1 cellular context compared by ENCODE assay signal in genomic region chr2:219160186-219161017, GRCh38.
TF ChIP-seq lines count a peak whose summit lies in the region.

A gene with protein sequence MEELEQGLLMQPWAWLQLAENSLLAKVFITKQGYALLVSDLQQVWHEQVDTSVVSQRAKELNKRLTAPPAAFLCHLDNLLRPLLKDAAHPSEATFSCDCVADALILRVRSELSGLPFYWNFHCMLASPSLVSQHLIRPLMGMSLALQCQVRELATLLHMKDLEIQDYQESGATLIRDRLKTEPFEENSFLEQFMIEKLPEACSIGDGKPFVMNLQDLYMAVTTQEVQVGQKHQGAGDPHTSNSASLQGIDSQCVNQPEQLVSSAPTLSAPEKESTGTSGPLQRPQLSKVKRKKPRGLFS (minus strand): TSS chr2:219160815. CDS start chr2:219158362, 2,453 bp downstream.

TF ChIP-seq in K562, 482 proteins besides CTCF, POLR2A, EP300 and RAD21 (continued from another document):
- TF ChIP-seq, protein P1, sequence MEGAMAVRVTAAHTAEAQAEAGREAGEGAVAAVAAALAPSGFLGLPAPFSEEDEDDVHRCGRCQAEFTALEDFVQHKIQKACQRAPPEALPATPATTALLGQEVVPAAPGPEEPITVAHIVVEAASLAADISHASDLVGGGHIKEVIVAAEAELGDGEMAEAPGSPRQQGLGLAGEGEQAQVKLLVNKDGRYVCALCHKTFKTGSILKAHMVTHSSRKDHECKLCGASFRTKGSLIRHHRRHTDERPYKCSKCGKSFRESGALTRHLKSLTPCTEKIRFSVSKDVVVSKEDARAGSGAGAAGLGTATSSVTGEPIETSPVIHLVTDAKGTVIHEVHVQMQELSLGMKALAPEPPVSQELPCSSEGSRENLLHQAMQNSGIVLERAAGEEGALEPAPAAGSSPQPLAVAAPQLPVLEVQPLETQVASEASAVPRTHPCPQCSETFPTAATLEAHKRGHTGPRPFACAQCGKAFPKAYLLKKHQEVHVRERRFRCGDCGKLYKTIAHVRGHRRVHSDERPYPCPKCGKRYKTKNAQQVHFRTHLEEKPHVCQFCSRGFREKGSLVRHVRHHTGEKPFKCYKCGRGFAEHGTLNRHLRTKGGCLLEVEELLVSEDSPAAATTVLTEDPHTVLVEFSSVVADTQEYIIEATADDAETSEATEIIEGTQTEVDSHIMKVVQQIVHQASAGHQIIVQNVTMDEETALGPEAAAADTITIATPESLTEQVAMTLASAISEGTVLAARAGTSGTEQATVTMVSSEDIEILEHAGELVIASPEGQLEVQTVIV (CRISPR knock-in tag; IDR thresholded peaks at IDR 0.05; ENCODE audit: borderline replicate concordance), result no peak
- TF ChIP-seq HCFC1 (IDR thresholded peaks at IDR 0.05; ENCODE audit: low read depth, low read length) (no peak; the same call in 1 of the 2 replicates), HLTF (IDR thresholded peaks at IDR 0.05) (no peak), ZNF76 (CRISPR knock-in tag; IDR thresholded peaks at IDR 0.05; ENCODE audit: borderline replicate concordance) (no peak), HMGN3 (IDR thresholded peaks at IDR 0.05; ENCODE audit: borderline replicate concordance, extremely low read depth, insufficient read length, low read depth, low read length) (peak; percentile 33), PRPF4 (IDR thresholded peaks at IDR 0.05; ENCODE audit: insufficient read depth, low read depth, low read length, poor library complexity, severe bottlenecking) (no peak), NONO (IDR thresholded peaks at IDR 0.05; ENCODE audit: low read depth in 2 of 2, low read length in 1 of 2) (no peak), RBM15 (IDR thresholded peaks at IDR 0.05; ENCODE audit: insufficient read depth, low read length) (no peak), ZNF77 (CRISPR knock-in tag; IDR thresholded peaks at IDR 0.05) (no peak), CBX3 (IDR thresholded peaks at IDR 0.05; ENCODE audit: borderline replicate concordance in 1 of 2, low read length in 2 of 2) (no peak), HINFP (tag; conservative IDR thresholded peaks at IDR 0.05; ENCODE audit: low read depth) (no peak), SP1 (CRISPR knock-in tag; IDR thresholded peaks at IDR 0.05) (peak; percentile 67), RAD51 (IDR thresholded peaks at IDR 0.05; ENCODE audit: borderline replicate concordance, low read depth) (no peak), PATZ1 (CRISPR knock-in tag; IDR thresholded peaks at IDR 0.05; ENCODE audit: borderline replicate concordance) (no peak), NCOA1 (IDR thresholded peaks at IDR 0.05; ENCODE audit: low read depth) (no peak), NRF1 (conservative IDR thresholded peaks at IDR 0.05 in 1 of 2, IDR thresholded peaks at IDR 0.05 in 1 of 2) (peak; percentile 90 to 91), MEIS2 (IDR thresholded peaks at IDR 0.05; ENCODE audit: partially characterized antibody) (peak; percentile 9), KDM2B (CRISPR knock-in tag; IDR thresholded peaks at IDR 0.05) (no peak), KLF6 (CRISPR knock-in tag; IDR thresholded peaks at IDR 0.05; ENCODE audit: borderline replicate concordance) (no peak; the same call in 1 of the 2 replicates), SMARCE1 (IDR thresholded peaks at IDR 0.05) (no peak), BCL6 (CRISPR knock-in tag; IDR thresholded peaks at IDR 0.05) (no peak), TCF3 (CRISPR knock-in tag; IDR thresholded peaks at IDR 0.05) (no peak), ZNF644 (tag; IDR thresholded peaks at IDR 0.05; ENCODE audit: low read depth) (no peak), TAF1 (IDR thresholded peaks at IDR 0.05; ENCODE audit: control insufficient read depth, extremely low read depth, insufficient read depth, low read length, severe bottlenecking) (peak; percentile 42), CBX1 (IDR thresholded peaks at IDR 0.05; ENCODE audit: low read depth) (no peak), MEF2D (tag; conservative IDR thresholded peaks at IDR 0.05; ENCODE audit: low read depth) (no peak), KLF10 (CRISPR knock-in tag; IDR thresholded peaks at IDR 0.05) (no peak), CHD1 (IDR thresholded peaks at IDR 0.05; ENCODE audit: low read length) (no peak), HDAC6 (IDR thresholded peaks at IDR 0.05; ENCODE audit: low read depth, low read length) (no peak), MTA2 (IDR thresholded peaks at IDR 0.05; ENCODE audit: low read depth) (no peak), PHTF2 (CRISPR knock-in tag; IDR thresholded peaks at IDR 0.05) (no peak), ZNF146 (CRISPR knock-in tag; IDR thresholded peaks at IDR 0.05; ENCODE audit: unreplicated experiment) (no peak), ZNF696 (CRISPR knock-in tag; conservative IDR thresholded peaks at IDR 0.05) (no peak), NCOR1 (IDR thresholded peaks at IDR 0.05) (no peak), ZKSCAN8 (CRISPR knock-in tag; IDR thresholded peaks at IDR 0.05) (no peak), TBL1XR1 (IDR thresholded peaks at IDR 0.05; ENCODE audit: low read length in 2 of 2) (no peak), NUFIP1 (IDR thresholded peaks at IDR 0.05; ENCODE audit: partially characterized antibody) (no peak), NFXL1 (CRISPR knock-in tag; IDR thresholded peaks at IDR 0.05) (no peak), PHF21A (IDR thresholded peaks at IDR 0.05; ENCODE audit: borderline replicate concordance, low read depth) (no peak; the same call in 1 of the 2 replicates), ZNF121 (CRISPR knock-in tag; conservative IDR thresholded peaks at IDR 0.05) (no peak), PHF20 (IDR thresholded peaks at IDR 0.05; ENCODE audit: partially characterized antibody) (peak; percentile 73), FOXP1 (CRISPR knock-in tag; IDR thresholded peaks at IDR 0.05) (0 out of 2 replicates have a peak, but pooled peaks have one; percentile 34)
- TF ChIP-seq, protein P2, sequence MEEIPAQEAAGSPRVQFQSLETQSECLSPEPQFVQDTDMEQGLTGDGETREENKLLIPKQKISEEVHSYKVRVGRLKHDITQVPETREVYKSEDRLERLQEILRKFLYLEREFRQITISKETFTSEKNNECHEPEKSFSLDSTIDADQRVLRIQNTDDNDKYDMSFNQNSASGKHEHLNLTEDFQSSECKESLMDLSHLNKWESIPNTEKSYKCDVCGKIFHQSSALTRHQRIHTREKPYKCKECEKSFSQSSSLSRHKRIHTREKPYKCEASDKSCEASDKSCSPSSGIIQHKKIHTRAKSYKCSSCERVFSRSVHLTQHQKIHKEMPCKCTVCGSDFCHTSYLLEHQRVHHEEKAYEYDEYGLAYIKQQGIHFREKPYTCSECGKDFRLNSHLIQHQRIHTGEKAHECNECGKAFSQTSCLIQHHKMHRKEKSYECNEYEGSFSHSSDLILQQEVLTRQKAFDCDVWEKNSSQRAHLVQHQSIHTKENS (CRISPR knock-in tag; IDR thresholded peaks at IDR 0.05), result no peak
- TF ChIP-seq, protein P3, sequence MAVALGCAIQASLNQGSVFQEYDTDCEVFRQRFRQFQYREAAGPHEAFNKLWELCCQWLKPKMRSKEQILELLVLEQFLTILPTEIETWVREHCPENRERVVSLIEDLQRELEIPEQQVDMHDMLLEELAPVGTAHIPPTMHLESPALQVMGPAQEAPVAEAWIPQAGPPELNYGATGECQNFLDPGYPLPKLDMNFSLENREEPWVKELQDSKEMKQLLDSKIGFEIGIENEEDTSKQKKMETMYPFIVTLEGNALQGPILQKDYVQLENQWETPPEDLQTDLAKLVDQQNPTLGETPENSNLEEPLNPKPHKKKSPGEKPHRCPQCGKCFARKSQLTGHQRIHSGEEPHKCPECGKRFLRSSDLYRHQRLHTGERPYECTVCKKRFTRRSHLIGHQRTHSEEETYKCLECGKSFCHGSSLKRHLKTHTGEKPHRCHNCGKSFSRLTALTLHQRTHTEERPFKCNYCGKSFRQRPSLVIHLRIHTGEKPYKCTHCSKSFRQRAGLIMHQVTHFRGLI (CRISPR knock-in tag; IDR thresholded peaks at IDR 0.05), result no peak
- TF ChIP-seq, protein P4, sequence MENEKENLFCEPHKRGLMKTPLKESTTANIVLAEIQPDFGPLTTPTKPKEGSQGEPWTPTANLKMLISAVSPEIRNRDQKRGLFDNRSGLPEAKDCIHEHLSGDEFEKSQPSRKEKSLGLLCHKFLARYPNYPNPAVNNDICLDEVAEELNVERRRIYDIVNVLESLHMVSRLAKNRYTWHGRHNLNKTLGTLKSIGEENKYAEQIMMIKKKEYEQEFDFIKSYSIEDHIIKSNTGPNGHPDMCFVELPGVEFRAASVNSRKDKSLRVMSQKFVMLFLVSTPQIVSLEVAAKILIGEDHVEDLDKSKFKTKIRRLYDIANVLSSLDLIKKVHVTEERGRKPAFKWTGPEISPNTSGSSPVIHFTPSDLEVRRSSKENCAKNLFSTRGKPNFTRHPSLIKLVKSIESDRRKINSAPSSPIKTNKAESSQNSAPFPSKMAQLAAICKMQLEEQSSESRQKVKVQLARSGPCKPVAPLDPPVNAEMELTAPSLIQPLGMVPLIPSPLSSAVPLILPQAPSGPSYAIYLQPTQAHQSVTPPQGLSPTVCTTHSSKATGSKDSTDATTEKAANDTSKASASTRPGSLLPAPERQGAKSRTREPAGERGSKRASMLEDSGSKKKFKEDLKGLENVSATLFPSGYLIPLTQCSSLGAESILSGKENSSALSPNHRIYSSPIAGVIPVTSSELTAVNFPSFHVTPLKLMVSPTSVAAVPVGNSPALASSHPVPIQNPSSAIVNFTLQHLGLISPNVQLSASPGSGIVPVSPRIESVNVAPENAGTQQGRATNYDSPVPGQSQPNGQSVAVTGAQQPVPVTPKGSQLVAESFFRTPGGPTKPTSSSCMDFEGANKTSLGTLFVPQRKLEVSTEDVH (IDR thresholded peaks at IDR 0.05; ENCODE audit: low read depth, partially characterized antibody), result peak; percentile 47
- TF ChIP-seq, protein P5, sequence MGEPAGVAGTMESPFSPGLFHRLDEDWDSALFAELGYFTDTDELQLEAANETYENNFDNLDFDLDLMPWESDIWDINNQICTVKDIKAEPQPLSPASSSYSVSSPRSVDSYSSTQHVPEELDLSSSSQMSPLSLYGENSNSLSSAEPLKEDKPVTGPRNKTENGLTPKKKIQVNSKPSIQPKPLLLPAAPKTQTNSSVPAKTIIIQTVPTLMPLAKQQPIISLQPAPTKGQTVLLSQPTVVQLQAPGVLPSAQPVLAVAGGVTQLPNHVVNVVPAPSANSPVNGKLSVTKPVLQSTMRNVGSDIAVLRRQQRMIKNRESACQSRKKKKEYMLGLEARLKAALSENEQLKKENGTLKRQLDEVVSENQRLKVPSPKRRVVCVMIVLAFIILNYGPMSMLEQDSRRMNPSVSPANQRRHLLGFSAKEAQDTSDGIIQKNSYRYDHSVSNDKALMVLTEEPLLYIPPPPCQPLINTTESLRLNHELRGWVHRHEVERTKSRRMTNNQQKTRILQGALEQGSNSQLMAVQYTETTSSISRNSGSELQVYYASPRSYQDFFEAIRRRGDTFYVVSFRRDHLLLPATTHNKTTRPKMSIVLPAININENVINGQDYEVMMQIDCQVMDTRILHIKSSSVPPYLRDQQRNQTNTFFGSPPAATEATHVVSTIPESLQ (CRISPR knock-in tag; IDR thresholded peaks at IDR 0.05), result peak; percentile 85; the same call in 1 of the 2 replicates
